Comparison of ENCODE assay signal across 1 cellular context in the genomic region with DNA sequence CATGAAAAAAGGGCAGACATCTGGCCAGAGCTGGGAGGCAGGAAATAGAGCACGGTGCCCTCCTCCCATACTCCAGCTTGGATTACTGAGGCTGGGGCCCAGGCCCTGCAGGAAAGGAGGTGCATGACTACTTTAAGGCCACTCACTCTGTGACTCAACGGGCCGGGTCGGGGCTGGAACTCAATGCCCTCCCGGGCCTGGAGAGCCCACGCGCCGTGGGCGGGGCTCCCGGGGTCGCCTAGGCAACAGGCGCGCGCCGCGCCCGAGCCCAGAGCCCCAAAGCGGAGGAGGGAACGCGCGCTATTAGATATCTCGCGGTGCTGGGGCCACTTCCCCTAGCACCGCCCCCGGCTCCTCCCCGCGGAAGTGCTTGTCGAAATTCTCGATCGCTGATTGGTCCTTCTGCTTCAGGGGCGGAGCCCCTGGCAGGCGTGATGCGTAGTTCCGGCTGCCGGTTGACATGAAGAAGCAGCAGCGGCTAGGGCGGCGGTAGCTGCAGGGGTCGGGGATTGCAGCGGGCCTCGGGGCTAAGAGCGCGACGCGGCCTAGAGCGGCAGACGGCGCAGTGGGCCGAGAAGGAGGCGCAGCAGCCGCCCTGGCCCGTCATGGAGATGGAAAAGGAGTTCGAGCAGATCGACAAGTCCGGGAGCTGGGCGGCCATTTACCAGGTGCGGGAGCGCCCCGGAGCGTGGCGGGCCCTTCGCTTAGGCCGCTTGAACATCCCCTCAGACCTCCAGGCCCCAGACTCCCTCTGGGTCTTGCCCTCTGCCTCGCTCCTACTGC.
TF ChIP-seq lines count a peak whose summit lies in the region.

PTPN1 (plus strand) TSS at position 461 of the 783 bp plus-strand sequence; CDS start at position 606, 145 bp downstream.

TF ChIP-seq in K562, 482 proteins besides CTCF, POLR2A, EP300 and RAD21 (continued from another document and continues in another):
- TF ChIP-seq DLX4 (CRISPR knock-in tag; IDR thresholded peaks at IDR 0.05) (no peak), ZNF75A (CRISPR knock-in tag; IDR thresholded peaks at IDR 0.05) (no peak), ZBTB8A (IDR thresholded peaks at IDR 0.05; ENCODE audit: partially characterized antibody) (no peak), SREBF1 (IDR thresholded peaks at IDR 0.05; ENCODE audit: borderline replicate concordance, low read depth, low read length) (no peak), RFX7 (CRISPR knock-in tag; IDR thresholded peaks at IDR 0.05) (no peak), THAP7 (CRISPR knock-in tag; IDR thresholded peaks at IDR 0.05) (0 out of 2 replicates have a peak, but pooled peaks have one; percentile 61), ARID2 (IDR thresholded peaks at IDR 0.05) (no peak), MYC (IDR thresholded peaks at IDR 0.05; ENCODE audit: low read depth, low read length) (peak; percentile 54), MYC (CRISPR knock-in tag; IDR thresholded peaks at IDR 0.05; ENCODE audit: borderline replicate concordance, low read depth) (0 out of 2 replicates have a peak, but pooled peaks have one; percentile 47), XRCC3 (IDR thresholded peaks at IDR 0.05) (no peak), MXD1 (CRISPR knock-in tag; IDR thresholded peaks at IDR 0.05; ENCODE audit: borderline replicate concordance, poor library complexity, severe bottlenecking) (no peak), CBX1 (IDR thresholded peaks at IDR 0.05; ENCODE audit: low read depth) (peak; percentile 81; the same call in 1 of the 2 replicates), FOXK2 (conservative IDR thresholded peaks at IDR 0.05 in 1 of 2, IDR thresholded peaks at IDR 0.05 in 1 of 2; ENCODE audit: low read depth in 2 of 2) (peak; percentile 14 to 68; a peak in 3 of 4 replicates), E2F3 (CRISPR knock-in tag; IDR thresholded peaks at IDR 0.05) (no peak), HMGXB4 (CRISPR knock-in tag; IDR thresholded peaks at IDR 0.05) (no peak), CREB1 (IDR thresholded peaks at IDR 0.05) (peak; percentile 68; the same call in 1 of the 2 replicates), CREB1 (CRISPR knock-in tag; IDR thresholded peaks at IDR 0.05) (peak; percentile 81), SMARCE1 (IDR thresholded peaks at IDR 0.05) (peak; percentile 18; the same call in 1 of the 2 replicates), BRCA1 (IDR thresholded peaks at IDR 0.05) (no peak), BRCA1 (CRISPR knock-in tag; IDR thresholded peaks at IDR 0.05) (no peak), FOXA3 (CRISPR knock-in tag; conservative IDR thresholded peaks at IDR 0.05 in 1 of 2, IDR thresholded peaks at IDR 0.05 in 1 of 2) (no peak), ELF1 (tag; IDR thresholded peaks at IDR 0.05) (peak; percentile 90), BRD4 (IDR thresholded peaks at IDR 0.05) (no peak), TAF15 (IDR thresholded peaks at IDR 0.05; ENCODE audit: low read depth, low read length) (no peak), TOE1 (IDR thresholded peaks at IDR 0.05; ENCODE audit: borderline replicate concordance) (0 out of 2 replicates have a peak, but pooled peaks have one; percentile 12), TOE1 (CRISPR knock-in tag; IDR thresholded peaks at IDR 0.05; ENCODE audit: borderline replicate concordance, low read depth) (0 out of 2 replicates have a peak, but pooled peaks have one; percentile 10), KLF1 (tag; IDR thresholded peaks at IDR 0.05) (no peak; the same call in 1 of the 2 replicates), ZBTB17 (CRISPR knock-in tag; IDR thresholded peaks at IDR 0.05) (peak; percentile 95), CHD2 (IDR thresholded peaks at IDR 0.05; ENCODE audit: low read depth, low read length) (peak; percentile 96), ZFX (CRISPR knock-in tag; IDR thresholded peaks at IDR 0.05) (peak; percentile 96), HOXB6 (CRISPR knock-in tag; IDR thresholded peaks at IDR 0.05; ENCODE audit: borderline replicate concordance) (no peak; the same call in 1 of the 2 replicates), ZNF778 (CRISPR knock-in tag; IDR thresholded peaks at IDR 0.05) (no peak), TFAM (CRISPR knock-in tag; conservative IDR thresholded peaks at IDR 0.05) (no peak), ZNF197 (CRISPR knock-in tag; IDR thresholded peaks at IDR 0.05; ENCODE audit: low read depth) (no peak), HEY1 (CRISPR knock-in tag; IDR thresholded peaks at IDR 0.05; ENCODE audit: borderline replicate concordance) (no peak), GATAD2A (IDR thresholded peaks at IDR 0.05) (no peak), ELF2 (CRISPR knock-in tag; IDR thresholded peaks at IDR 0.05) (peak; percentile 70), ERF (CRISPR knock-in tag; IDR thresholded peaks at IDR 0.05) (0 out of 2 replicates have a peak, but pooled peaks have one; percentile 73), SOX6 (IDR thresholded peaks at IDR 0.05) (no peak), ZNF41 (CRISPR knock-in tag; conservative IDR thresholded peaks at IDR 0.05) (no peak), CGGBP1 (CRISPR knock-in tag; IDR thresholded peaks at IDR 0.05) (no peak), C11orf30 (IDR thresholded peaks at IDR 0.05; ENCODE audit: low read depth) (no peak; the same call in 1 of the 2 replicates)
- TF ChIP-seq, protein P1, sequence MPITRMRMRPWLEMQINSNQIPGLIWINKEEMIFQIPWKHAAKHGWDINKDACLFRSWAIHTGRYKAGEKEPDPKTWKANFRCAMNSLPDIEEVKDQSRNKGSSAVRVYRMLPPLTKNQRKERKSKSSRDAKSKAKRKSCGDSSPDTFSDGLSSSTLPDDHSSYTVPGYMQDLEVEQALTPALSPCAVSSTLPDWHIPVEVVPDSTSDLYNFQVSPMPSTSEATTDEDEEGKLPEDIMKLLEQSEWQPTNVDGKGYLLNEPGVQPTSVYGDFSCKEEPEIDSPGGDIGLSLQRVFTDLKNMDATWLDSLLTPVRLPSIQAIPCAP (CRISPR knock-in tag; IDR thresholded peaks at IDR 0.05; ENCODE audit: borderline replicate concordance): no peak
- TF ChIP-seq, protein P2, sequence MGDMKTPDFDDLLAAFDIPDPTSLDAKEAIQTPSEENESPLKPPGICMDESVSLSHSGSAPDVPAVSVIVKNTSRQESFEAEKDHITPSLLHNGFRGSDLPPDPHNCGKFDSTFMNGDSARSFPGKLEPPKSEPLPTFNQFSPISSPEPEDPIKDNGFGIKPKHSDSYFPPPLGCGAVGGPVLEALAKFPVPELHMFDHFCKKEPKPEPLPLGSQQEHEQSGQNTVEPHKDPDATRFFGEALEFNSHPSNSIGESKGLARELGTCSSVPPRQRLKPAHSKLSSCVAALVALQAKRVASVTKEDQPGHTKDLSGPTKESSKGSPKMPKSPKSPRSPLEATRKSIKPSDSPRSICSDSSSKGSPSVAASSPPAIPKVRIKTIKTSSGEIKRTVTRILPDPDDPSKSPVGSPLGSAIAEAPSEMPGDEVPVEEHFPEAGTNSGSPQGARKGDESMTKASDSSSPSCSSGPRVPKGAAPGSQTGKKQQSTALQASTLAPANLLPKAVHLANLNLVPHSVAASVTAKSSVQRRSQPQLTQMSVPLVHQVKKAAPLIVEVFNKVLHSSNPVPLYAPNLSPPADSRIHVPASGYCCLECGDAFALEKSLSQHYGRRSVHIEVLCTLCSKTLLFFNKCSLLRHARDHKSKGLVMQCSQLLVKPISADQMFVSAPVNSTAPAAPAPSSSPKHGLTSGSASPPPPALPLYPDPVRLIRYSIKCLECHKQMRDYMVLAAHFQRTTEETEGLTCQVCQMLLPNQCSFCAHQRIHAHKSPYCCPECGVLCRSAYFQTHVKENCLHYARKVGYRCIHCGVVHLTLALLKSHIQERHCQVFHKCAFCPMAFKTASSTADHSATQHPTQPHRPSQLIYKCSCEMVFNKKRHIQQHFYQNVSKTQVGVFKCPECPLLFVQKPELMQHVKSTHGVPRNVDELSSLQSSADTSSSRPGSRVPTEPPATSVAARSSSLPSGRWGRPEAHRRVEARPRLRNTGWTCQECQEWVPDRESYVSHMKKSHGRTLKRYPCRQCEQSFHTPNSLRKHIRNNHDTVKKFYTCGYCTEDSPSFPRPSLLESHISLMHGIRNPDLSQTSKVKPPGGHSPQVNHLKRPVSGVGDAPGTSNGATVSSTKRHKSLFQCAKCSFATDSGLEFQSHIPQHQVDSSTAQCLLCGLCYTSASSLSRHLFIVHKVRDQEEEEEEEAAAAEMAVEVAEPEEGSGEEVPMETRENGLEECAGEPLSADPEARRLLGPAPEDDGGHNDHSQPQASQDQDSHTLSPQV (IDR thresholded peaks at IDR 0.05): no peak
- TF ChIP-seq, protein P3, sequence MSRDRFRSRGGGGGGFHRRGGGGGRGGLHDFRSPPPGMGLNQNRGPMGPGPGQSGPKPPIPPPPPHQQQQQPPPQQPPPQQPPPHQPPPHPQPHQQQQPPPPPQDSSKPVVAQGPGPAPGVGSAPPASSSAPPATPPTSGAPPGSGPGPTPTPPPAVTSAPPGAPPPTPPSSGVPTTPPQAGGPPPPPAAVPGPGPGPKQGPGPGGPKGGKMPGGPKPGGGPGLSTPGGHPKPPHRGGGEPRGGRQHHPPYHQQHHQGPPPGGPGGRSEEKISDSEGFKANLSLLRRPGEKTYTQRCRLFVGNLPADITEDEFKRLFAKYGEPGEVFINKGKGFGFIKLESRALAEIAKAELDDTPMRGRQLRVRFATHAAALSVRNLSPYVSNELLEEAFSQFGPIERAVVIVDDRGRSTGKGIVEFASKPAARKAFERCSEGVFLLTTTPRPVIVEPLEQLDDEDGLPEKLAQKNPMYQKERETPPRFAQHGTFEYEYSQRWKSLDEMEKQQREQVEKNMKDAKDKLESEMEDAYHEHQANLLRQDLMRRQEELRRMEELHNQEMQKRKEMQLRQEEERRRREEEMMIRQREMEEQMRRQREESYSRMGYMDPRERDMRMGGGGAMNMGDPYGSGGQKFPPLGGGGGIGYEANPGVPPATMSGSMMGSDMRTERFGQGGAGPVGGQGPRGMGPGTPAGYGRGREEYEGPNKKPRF (IDR thresholded peaks at IDR 0.05; ENCODE audit: low read depth, low read length): no peak
- TF ChIP-seq, protein P4, sequence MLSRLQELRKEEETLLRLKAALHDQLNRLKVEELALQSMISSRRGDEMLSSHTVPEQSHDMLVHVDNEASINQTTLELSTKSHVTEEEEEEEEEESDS (CRISPR knock-in tag; IDR thresholded peaks at IDR 0.05): no peak
- TF ChIP-seq, protein P5, sequence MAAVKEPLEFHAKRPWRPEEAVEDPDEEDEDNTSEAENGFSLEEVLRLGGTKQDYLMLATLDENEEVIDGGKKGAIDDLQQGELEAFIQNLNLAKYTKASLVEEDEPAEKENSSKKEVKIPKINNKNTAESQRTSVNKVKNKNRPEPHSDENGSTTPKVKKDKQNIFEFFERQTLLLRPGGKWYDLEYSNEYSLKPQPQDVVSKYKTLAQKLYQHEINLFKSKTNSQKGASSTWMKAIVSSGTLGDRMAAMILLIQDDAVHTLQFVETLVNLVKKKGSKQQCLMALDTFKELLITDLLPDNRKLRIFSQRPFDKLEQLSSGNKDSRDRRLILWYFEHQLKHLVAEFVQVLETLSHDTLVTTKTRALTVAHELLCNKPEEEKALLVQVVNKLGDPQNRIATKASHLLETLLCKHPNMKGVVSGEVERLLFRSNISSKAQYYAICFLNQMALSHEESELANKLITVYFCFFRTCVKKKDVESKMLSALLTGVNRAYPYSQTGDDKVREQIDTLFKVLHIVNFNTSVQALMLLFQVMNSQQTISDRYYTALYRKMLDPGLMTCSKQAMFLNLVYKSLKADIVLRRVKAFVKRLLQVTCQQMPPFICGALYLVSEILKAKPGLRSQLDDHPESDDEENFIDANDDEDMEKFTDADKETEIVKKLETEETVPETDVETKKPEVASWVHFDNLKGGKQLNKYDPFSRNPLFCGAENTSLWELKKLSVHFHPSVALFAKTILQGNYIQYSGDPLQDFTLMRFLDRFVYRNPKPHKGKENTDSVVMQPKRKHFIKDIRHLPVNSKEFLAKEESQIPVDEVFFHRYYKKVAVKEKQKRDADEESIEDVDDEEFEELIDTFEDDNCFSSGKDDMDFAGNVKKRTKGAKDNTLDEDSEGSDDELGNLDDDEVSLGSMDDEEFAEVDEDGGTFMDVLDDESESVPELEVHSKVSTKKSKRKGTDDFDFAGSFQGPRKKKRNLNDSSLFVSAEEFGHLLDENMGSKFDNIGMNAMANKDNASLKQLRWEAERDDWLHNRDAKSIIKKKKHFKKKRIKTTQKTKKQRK (IDR thresholded peaks at IDR 0.05; ENCODE audit: borderline replicate concordance, low read depth, low read length): no peak
- TF ChIP-seq, protein P6, sequence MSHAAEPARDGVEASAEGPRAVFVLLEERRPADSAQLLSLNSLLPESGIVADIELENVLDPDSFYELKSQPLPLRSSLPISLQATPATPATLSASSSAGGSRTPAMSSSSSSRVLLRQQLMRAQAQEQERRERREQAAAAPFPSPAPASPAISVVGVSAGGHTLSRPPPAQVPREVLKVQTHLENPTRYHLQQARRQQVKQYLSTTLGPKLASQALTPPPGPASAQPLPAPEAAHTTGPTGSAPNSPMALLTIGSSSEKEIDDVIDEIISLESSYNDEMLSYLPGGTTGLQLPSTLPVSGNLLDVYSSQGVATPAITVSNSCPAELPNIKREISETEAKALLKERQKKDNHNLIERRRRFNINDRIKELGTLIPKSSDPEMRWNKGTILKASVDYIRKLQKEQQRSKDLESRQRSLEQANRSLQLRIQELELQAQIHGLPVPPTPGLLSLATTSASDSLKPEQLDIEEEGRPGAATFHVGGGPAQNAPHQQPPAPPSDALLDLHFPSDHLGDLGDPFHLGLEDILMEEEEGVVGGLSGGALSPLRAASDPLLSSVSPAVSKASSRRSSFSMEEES (CRISPR knock-in tag; IDR thresholded peaks at IDR 0.05): no peak
